21 cellular contexts compared by ENCODE assay signal in genomic region chr1:222326710-222327036, GRCh38.
DNase-seq lines count a peak whose midpoint lies in the region; ATAC-seq, FAIRE-seq and TF ChIP-seq lines count a peak whose summit lies in the region.
"Had no signal": no experiment of that assay in that cellular context is flagged by ENCODE, and none has a peak within 500 bp of the region (broad histone marks: within the 10 kb centered on the region; RNA-seq: fewer than 3 reads in every experiment).

No MANE protein-coding gene starts in this region.

- CTCF ChIA-PET in K562 (lab: Yijun Ruan, JAX; ENCODE audit: low intra/inter-chr PET ratio): no interaction called here

- BruUV-seq in K562 (replicated peaks; lab: Mats Ljungman, UMichigan): no TSS peak

- no peak overlapping the region for H3K9ac ChIP-seq in K562 (ENCODE audit: insufficient read depth in 1 of 2, low read depth in 2 of 2, low read length in 2 of 2)
- H3K9ac ChIP-seq: BLaER1 had no signal

- no peaks in the 10 kb centered on the region for H3K9me1 ChIP-seq in K562 (ENCODE audit: control insufficient read depth, insufficient read depth, low read length)

- TF ChIP-seq CTCF in K562 (IDR thresholded peaks at IDR 0.05 in 2 of 3, conservative IDR thresholded peaks at IDR 0.05 in 1 of 3; ENCODE audit: insufficient read depth in 2 of 3, low read depth in 1 of 3, low read length in 3 of 3) (no peak), mucosa of descending colon (IDR thresholded peaks at IDR 0.05) (no peak)

- intact Hi-C loops in K562 (cut with micrococcal nuclease): no loop called here
- intact Hi-C loops in mucosa of descending colon (cut with DNase I, micrococcal nuclease): no loop called here

- H4K20me1 ChIP-seq in K562 (replicated peaks; ENCODE audit: control insufficient read depth, insufficient read depth, low read length): no peaks in the 10 kb centered on the region
- H4K20me1 ChIP-seq: BLaER1 had no signal

- POLR2A ChIA-PET in K562 (lab: Yijun Ruan, JAX): no interaction called here

- H3K36me3 ChIP-seq in K562 (ENCODE audit: control insufficient read depth, insufficient read depth, low read length) (no peaks in the 10 kb centered on the region), mucosa of descending colon (ENCODE audit: low read depth) (no peaks in the 10 kb centered on the region)
- H3K36me3 ChIP-seq: BLaER1, HAP-1 had no signal

- no peaks in the 10 kb centered on the region for H3K27me3 ChIP-seq in K562 (ENCODE audit: control insufficient read depth in 2 of 2, insufficient read depth in 2 of 2, low read length in 2 of 2)
- H3K27me3 ChIP-seq: BLaER1 had no signal

- no peak for DNase-seq in HTR-8/SVneo (ENCODE audit: insufficient read length, low spot score)
- no peak for DNase-seq in K562 (ENCODE audit: extremely low read depth in 1 of 4, low spot score in 3 of 4)
- DNase-seq in mucosa of descending colon: no peak
- no peak for DNase-seq in NCI-H187 treated with DMSO at 0.1 percent for 48 hours (lab: John Stamatoyannopoulos, UW)
- no peak for DNase-seq in NCI-H146 treated with DMSO at 0.1 percent for 48 hours (lab: John Stamatoyannopoulos, UW; ENCODE audit: unreplicated experiment)
- DNase-seq in activated CD4-positive, alpha-beta T cell treated with anti-CD3 and anti-CD28 coated beads, Interleukin-2, amount 50 U/mL, for 1 hour: no peak
- DNase-seq: Caco-2; CD4-positive, CD25-positive, alpha-beta regulatory T cell; CD8-positive, alpha-beta T cell; DMS153; DND-41; GOT3; HFFc6 had no signal

- no peak overlapping the region for H2AFZ ChIP-seq in K562 (ENCODE audit: low read depth, low read length)

- H3K9me3 ChIP-seq in K562 (replicated peaks; ENCODE audit: control insufficient read depth, insufficient read depth, low read depth, low read length): no peaks in the 10 kb centered on the region
- H3K9me3 ChIP-seq in mucosa of descending colon: no peaks in the 10 kb centered on the region
- H3K9me3 ChIP-seq: BLaER1, Caco-2, HAP-1 had no signal

- H3K4me1 ChIP-seq in K562 (replicated peaks in 1 of 2; ENCODE audit: control insufficient read depth in 2 of 2, insufficient read depth in 2 of 2, low read length in 2 of 2): no peaks in the 10 kb centered on the region
- H3K4me1 ChIP-seq in mucosa of descending colon (ENCODE audit: low read depth): no peaks in the 10 kb centered on the region
- H3K4me1 ChIP-seq: BLaER1, HAP-1 had no signal

- H3K4me2 ChIP-seq in K562 (ENCODE audit: insufficient read depth, low read length): no peak overlapping the region
- H3K4me2 ChIP-seq: BLaER1 had no signal

- no peaks in the 10 kb centered on the region for H3K79me2 ChIP-seq in K562 (ENCODE audit: control insufficient read depth, insufficient read depth, low read length)

- no peak for TF ChIP-seq POLR2A in K562 (conservative IDR thresholded peaks at IDR 0.05)

- no peak for TF ChIP-seq RAD21 in K562 (CRISPR knock-in tag; conservative IDR thresholded peaks at IDR 0.05 in 1 of 2, IDR thresholded peaks at IDR 0.05 in 1 of 2)

- no peak for ATAC-seq in K562
- ATAC-seq in mucosa of descending colon: peak; percentile 60
- ATAC-seq: CD8-positive, alpha-beta T cell had no signal

- FAIRE-seq in HTR-8/SVneo (lab: Jason Lieb, UNC): peak; percentile 59
- no peak for FAIRE-seq in K562 (lab: Jason Lieb, UNC)
- FAIRE-seq: A204.1, G401.6, GM12892, H54 had no signal

- TF ChIP-seq EP300 in K562 (IDR thresholded peaks at IDR 0.05; ENCODE audit: low read length): no peak

- no peak overlapping the region for H3K4me3 ChIP-seq in K562
- no peak overlapping the region for H3K4me3 ChIP-seq in mucosa of descending colon
- H3K4me3 ChIP-seq: BLaER1, HAP-1 had no signal

- no peak overlapping the region for H3K27ac ChIP-seq in K562 (ENCODE audit: extremely low read depth, low read depth, low read length)
- H3K27ac ChIP-seq: 22Rv1, BLaER1, C4-2B had no signal

- in situ Hi-C loops in K562 (cut with MboI): no loop called here

TF ChIP-seq in K562, 482 proteins besides CTCF, POLR2A, EP300 and RAD21:
- TF ChIP-seq MXD1 (CRISPR knock-in tag; IDR thresholded peaks at IDR 0.05; ENCODE audit: borderline replicate concordance, poor library complexity, severe bottlenecking) (no peak), ZNF316 (IDR thresholded peaks at IDR 0.05) (peak; percentile 24; the same call in 1 of the 2 replicates)
